ENCODE assay signal across 23 cellular contexts in genomic region chr19:16930753-16931152, GRCh38. TPM values are rescaled to one million over a fixed set of nuclear protein-coding genes. Genes with fewer than 3 reads are reported as not detected.
"Had no signal": no experiment of that assay in that cellular context is flagged by ENCODE, and none has a peak within 500 bp of the region (broad histone marks: within the 10 kb centered on the region; RNA-seq: fewer than 3 reads in every experiment).

No MANE protein-coding gene starts in this region.

- H3K4me3 ChIP-seq: MG63 had no signal

- DNase-seq: KBM-7, MG63, NCI-H1092, NCI-H1105 treated with DMSO at 0.1 percent for 48 hours, NCI-H1417 treated with DMSO at 0.1 percent for 48 hours, NCI-H146, NCI-H1694 treated with DMSO at 0.1 percent for 48 hours, NCI-H1930, NCI-H2081, NCI-H2107, NCI-H2227 treated with DMSO at 0.1 percent for 48 hours, NCI-H510A, NCI-H524 treated with DMSO at 0.1 percent for 48 hours, NCI-H69, NCI-H774, PC-3, SHP77, SK-N-SH, SW 1271 had no signal

- H3K4me2 ChIP-seq: SK-N-SH had no signal

- ATAC-seq: Panc1, PC-3 had no signal

- H3K9ac ChIP-seq: SK-N-SH had no signal

- H3K27ac ChIP-seq: HL-60, RWPE1 had no signal

- H3K9me3 ChIP-seq: SK-N-SH had no signal

- H3K36me3 ChIP-seq: MG63 had no signal

RNA-seq across cellular contexts. Expression of gene F2RL3, which starts 42.0 kb away (rescaled TPM):
- total RNA-seq: SK-MEL-5 had no signal
- polyA plus RNA-seq: SK-N-SH had no signal
